Comparison of ENCODE assay signal across 9 cellular contexts in the genomic region with DNA sequence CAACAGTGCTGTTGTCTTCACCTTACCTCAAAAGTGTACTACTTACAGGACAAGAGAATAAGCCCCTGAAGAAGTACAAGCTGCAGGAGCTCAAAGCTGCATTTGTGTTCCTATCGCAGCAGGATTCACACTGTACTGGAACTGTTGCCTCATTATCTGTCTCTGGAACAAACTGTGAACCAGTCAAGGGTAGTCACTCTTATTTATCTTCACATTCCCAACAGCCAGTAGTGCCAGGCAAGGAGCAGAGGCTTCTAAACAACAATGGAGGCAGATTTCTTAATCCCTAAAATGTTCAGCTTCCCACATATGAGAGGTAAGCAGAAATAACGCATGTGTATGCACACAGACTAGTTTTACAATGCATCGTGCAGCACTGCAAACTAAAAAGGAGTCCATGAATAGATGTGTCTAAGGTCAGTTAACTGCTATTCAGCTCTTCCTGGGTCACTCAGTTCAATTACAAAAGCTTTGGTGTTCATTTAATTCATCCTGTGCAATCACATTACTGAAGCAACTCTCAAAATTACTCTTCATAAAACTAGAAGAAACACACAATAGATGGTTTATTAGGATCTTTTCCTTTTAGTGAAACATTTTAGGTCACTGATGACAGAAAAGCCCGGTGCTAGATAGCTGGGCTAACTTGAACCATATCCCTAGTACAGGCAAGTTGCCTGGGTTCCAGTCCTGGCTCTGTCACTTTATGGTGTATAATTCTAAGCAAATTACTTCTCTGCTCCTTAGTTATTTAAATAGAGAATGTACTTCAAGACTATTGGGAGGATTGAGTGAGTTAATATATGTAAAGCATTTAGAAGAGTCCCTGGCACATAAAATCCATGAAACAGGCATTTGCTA. TPM values are rescaled to one million over a fixed set of nuclear protein-coding genes. Genes with fewer than 3 reads are reported as not detected.
DNase-seq lines count a peak whose midpoint lies in the region; ATAC-seq, FAIRE-seq and TF ChIP-seq lines count a peak whose summit lies in the region.
"Had no signal": no experiment of that assay in that cellular context is flagged by ENCODE, and none has a peak within 500 bp of the region (broad histone marks: within the 10 kb centered on the region; RNA-seq: fewer than 3 reads in every experiment).

No MANE protein-coding gene starts in this region.

- H3K9me3 ChIP-seq in osteoblast (ENCODE audit: low read depth, low read length), result no peaks in the 10 kb centered on the region

- DNase-seq in AG09309 (ENCODE audit: low read depth) (no peak), NCI-H146 (lab: John Stamatoyannopoulos, UW) (peak; percentile 39), fibroblast of the aortic adventitia (ENCODE audit: low read depth) (no peak), osteoblast (ENCODE audit: insufficient read length, low spot score, missing footprints) (no peak), frontal cortex (ENCODE audit: low spot score in 2 of 2) (no peak), OCI-M1 (lab: John Stamatoyannopoulos, UW) (no peak)
- DNase-seq in activated naive CD4-positive, alpha-beta T cell (lab: John Stamatoyannopoulos, UW), result no peak

- peaks cover 64% of the 10 kb centered on the region for H3K4me1 ChIP-seq in osteoblast (ENCODE audit: insufficient read depth, low read length)

- TF ChIP-seq CTCF in AG09309 (IDR thresholded peaks at IDR 0.05; ENCODE audit: control insufficient read depth, insufficient read depth, low read depth, low read length, missing control alignments) (no peak), fibroblast of the aortic adventitia (IDR thresholded peaks at IDR 0.05; ENCODE audit: insufficient read depth, low read length) (no peak), osteoblast (IDR thresholded peaks at IDR 0.05; ENCODE audit: extremely low read depth, low read depth, low read length) (no peak)

- no peak for ATAC-seq in GM21717 (IDR thresholded peaks at IDR 0.05; ENCODE audit: unreplicated experiment)

- peak overlapping the region; percentile 94 for H3K4me2 ChIP-seq in osteoblast (ENCODE audit: insufficient read depth, low read length)

- H3K79me2 ChIP-seq in osteoblast (ENCODE audit: insufficient read depth, low read length), result peaks cover 61% of the 10 kb centered on the region

- no peak overlapping the region for H2AFZ ChIP-seq in osteoblast (ENCODE audit: low read length)

- peak overlapping the region; percentile 19 for H3K4me3 ChIP-seq in AG09309 (ENCODE audit: control insufficient read depth, low read depth, low read length)
- peak overlapping the region; percentile 52 for H3K4me3 ChIP-seq in fibroblast of the aortic adventitia (ENCODE audit: low read depth, low read length)
- peak overlapping the region; percentile 12 for H3K4me3 ChIP-seq in osteoblast (ENCODE audit: insufficient read depth, low read length)

- H4K20me1 ChIP-seq in osteoblast (ENCODE audit: insufficient read depth, low read length), result no peaks in the 10 kb centered on the region

- FAIRE-seq in frontal cortex (lab: Jason Lieb, UNC), result no peak
- FAIRE-seq: TTC549 had no signal

- H3K27ac ChIP-seq in osteoblast (ENCODE audit: low read depth, low read length), result peak overlapping the region; percentile 12

- no peaks in the 10 kb centered on the region for H3K27me3 ChIP-seq in osteoblast (ENCODE audit: insufficient read depth, low read length)

- no peaks in the 10 kb centered on the region for H3K36me3 ChIP-seq in osteoblast (ENCODE audit: insufficient read depth, low read length)

RNA-seq across cellular contexts. Expression of a gene that starts 2.7 kb away (rescaled TPM):
- total RNA-seq in fibroblast of the aortic adventitia (ENCODE audit: low replicate concordance) (48.5 and 73.0 TPM in 2 replicates), osteoblast (67.0 and 91.3 TPM in 2 replicates), frontal cortex (28.9 TPM)
